ENCODE assay signal across 13 cellular contexts in the genomic region with DNA sequence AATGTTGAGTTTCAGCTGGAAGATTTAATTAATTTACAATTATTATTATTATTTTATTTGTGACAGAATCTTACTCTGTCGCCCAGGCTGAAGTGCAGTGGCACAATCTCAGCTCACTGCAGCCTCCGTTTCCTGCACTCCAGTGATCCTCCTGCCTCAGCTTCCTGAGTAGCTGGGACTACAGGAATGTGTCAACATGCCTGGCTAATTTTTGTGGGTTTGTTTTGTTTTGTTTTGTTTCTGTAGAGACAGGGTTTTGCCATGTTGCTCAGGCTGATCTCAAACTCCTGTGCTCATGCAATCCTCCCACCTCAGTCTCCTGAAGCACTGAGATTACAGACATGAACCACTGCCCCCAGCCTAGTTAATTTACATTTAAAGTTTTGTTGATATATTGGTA.
A peak's percentile ranks its signal among the peaks of the same experiment; 100 is the strongest.
DNase-seq lines count a peak whose midpoint lies in the region; TF ChIP-seq lines count a peak whose summit lies in the region.
"Had no signal": no experiment of that assay in that cellular context is flagged by ENCODE, and none has a peak within 500 bp of the region (broad histone marks: within the 10 kb centered on the region; RNA-seq: fewer than 3 reads in every experiment).

No MANE protein-coding gene starts in this region.

- TF ChIP-seq CTCF in fibroblast of villous mesenchyme (IDR thresholded peaks at IDR 0.05; ENCODE audit: insufficient read depth, low read depth, low read length) (no peak), smooth muscle cell (IDR thresholded peaks at IDR 0.05; ENCODE audit: borderline replicate concordance, insufficient read depth, poor library complexity, severe bottlenecking) (no peak)

- H3F3A ChIP-seq in smooth muscle cell (ENCODE audit: low read depth) = no peaks in the 10 kb centered on the region

- H3K4me3 ChIP-seq in fibroblast of villous mesenchyme (ENCODE audit: low read depth, low read length) = no peak overlapping the region
- H3K4me3 ChIP-seq in smooth muscle cell = no peak overlapping the region
- H3K4me3 ChIP-seq: SK-N-MC had no signal

- DNase-seq in DMS53 (lab: John Stamatoyannopoulos, UW) (peak; percentile 31), DMS53 treated with DMSO at 0.1 percent for 48 hours (lab: John Stamatoyannopoulos, UW; ENCODE audit: unreplicated experiment) (no peak), amniotic epithelial cell (ENCODE audit: low read depth) (peak; percentile 84), fibroblast of villous mesenchyme (ENCODE audit: low read depth) (peak; percentile 48), smooth muscle cell (lab: John Stamatoyannopoulos, UW; ENCODE audit: unreplicated experiment) (no peak), occipital lobe (lab: John Stamatoyannopoulos, UW) (no peak), NCI-H146 treated with DMSO at 0.1 percent for 48 hours (lab: John Stamatoyannopoulos, UW; ENCODE audit: unreplicated experiment) (no peak)
- no peak for DNase-seq in stimulated activated CD4-positive, alpha-beta T cell treated with anti-CD3 and anti-CD28 coated beads, Interleukin-4, amount 100 ng/mL, for 4 hours
- DNase-seq: activated gamma-delta T cell; CD4-positive, CD25-positive, alpha-beta regulatory T cell; H9 had no signal

- no peaks in the 10 kb centered on the region for H3K9me3 ChIP-seq in smooth muscle cell (replicated peaks; ENCODE audit: low read depth)

- H2AFZ ChIP-seq in smooth muscle cell (ENCODE audit: low read depth) = no peak overlapping the region

- H3K79me2 ChIP-seq in smooth muscle cell (ENCODE audit: low read depth) = no peaks in the 10 kb centered on the region

- H3K27ac ChIP-seq in smooth muscle cell (ENCODE audit: low read depth) = peak overlapping the region; percentile 40
- H3K27ac ChIP-seq: 22Rv1 had no signal

- 54% methylated on average over 2 of the region's 2 CpGs for WGBS in smooth muscle cell (ENCODE audit: low lambda C conversion rate)

- H3K9ac ChIP-seq in smooth muscle cell (ENCODE audit: low read depth) = no peak overlapping the region

- no peak overlapping the region for H3K4me2 ChIP-seq in smooth muscle cell

- H3K36me3 ChIP-seq in smooth muscle cell (ENCODE audit: low read depth) = no peaks in the 10 kb centered on the region

- H4K20me1 ChIP-seq in smooth muscle cell (ENCODE audit: low read depth) = no peaks in the 10 kb centered on the region

- H3K4me1 ChIP-seq in smooth muscle cell (ENCODE audit: low read depth) = peaks cover 20% of the 10 kb centered on the region

- no peaks in the 10 kb centered on the region for H3K27me3 ChIP-seq in smooth muscle cell (ENCODE audit: low read depth)

Comparison
In these comparisons a context has a peak if more than half of its experiments do, and no peak if none do; other contexts are left out.
1. DNase-seq: peak in DMS53 (single experiment), amniotic epithelial cell (single experiment) and fibroblast of villous mesenchyme (single experiment); none in DMS53 treated with DMSO at 0.1 percent for 48 hours (single experiment), smooth muscle cell (single experiment), occipital lobe (single experiment), stimulated activated CD4-positive, alpha-beta T cell treated with anti-CD3 and anti-CD28 coated beads, Interleukin-4, amount 100 ng/mL, for 4 hours (0 of 2) and NCI-H146 treated with DMSO at 0.1 percent for 48 hours (single experiment).